Comparison of ENCODE assay signal across 10 cellular contexts in genomic region chr2:201466050-201466660, GRCh38. TPM values are rescaled to one million over a fixed set of nuclear protein-coding genes. Genes with fewer than 3 reads are reported as not detected.
DNase-seq lines count a peak whose midpoint lies in the region; ATAC-seq and TF ChIP-seq lines count a peak whose summit lies in the region.
"Had no signal": no experiment of that assay in that cellular context is flagged by ENCODE, and none has a peak within 500 bp of the region (broad histone marks: within the 10 kb centered on the region; RNA-seq: fewer than 3 reads in every experiment).

No MANE protein-coding gene starts in this region.

- in situ Hi-C loops in GM13976 (cut with MboI; ENCODE audit: low sequenced_read_pairs, unreplicated experiment) = no loop called here

- no peak for DNase-seq in AG04450 (ENCODE audit: low read depth, low spot score)
- DNase-seq in NCI-H2171 treated with DMSO at 0.1 percent for 48 hours (lab: John Stamatoyannopoulos, UW) = peak; percentile 93
- DNase-seq in mucosa of descending colon = no peak
- no peak for DNase-seq in activated naive CD4-positive, alpha-beta T cell treated with anti-CD3 and anti-CD28 coated beads, Interleukin-2, amount 50 U/mL, for 16 hours
- DNase-seq in activated T-cell treated with anti-CD3 and anti-CD28 coated beads, Interleukin-2, amount 50 U/mL, for 1 hour = no peak
- DNase-seq in GM13976 (ENCODE audit: low spot score) = no peak
- DNase-seq: natural killer cell; stimulated activated naive CD8-positive, alpha-beta T cell treated with anti-CD3 and anti-CD28 coated beads, Interleukin-15, amount 100 ng/mL, for 72 hours had no signal

- H3K4me1 ChIP-seq in duodenal mucosa (ENCODE audit: control insufficient read depth in 1 of 2, insufficient read depth in 2 of 2, low read length in 2 of 2) (peaks cover 16 to 19% of the 10 kb centered on the region in 2 donors), mucosa of descending colon (ENCODE audit: low read depth) (peaks cover 37% of the 10 kb centered on the region)

- no peak overlapping the region for H3K4me3 ChIP-seq in AG04450 (ENCODE audit: low read depth, low read length)
- H3K4me3 ChIP-seq in duodenal mucosa (ENCODE audit: low read depth in 1 of 2, low read length in 2 of 2) = no peak overlapping the region
- no peak overlapping the region for H3K4me3 ChIP-seq in mucosa of descending colon

- H3K36me3 ChIP-seq in duodenal mucosa (ENCODE audit: control insufficient read depth in 1 of 2, insufficient read depth in 2 of 2, low read length in 2 of 2) = peaks cover 15 to 35% of the 10 kb centered on the region in 2 donors
- H3K36me3 ChIP-seq in mucosa of descending colon (ENCODE audit: low read depth) = no peaks in the 10 kb centered on the region

- intact Hi-C loops in mucosa of descending colon (cut with DNase I, micrococcal nuclease) = no loop called here

- TF ChIP-seq CTCF in AG04450 (IDR thresholded peaks at IDR 0.05; ENCODE audit: low read depth, low read length) = no peak
- TF ChIP-seq CTCF in mucosa of descending colon (IDR thresholded peaks at IDR 0.05) = no peak
- no peak for TF ChIP-seq CTCF in GM13976 (IDR thresholded peaks at IDR 0.05; ENCODE audit: borderline replicate concordance, control extremely low read depth, extremely low read depth, insufficient read depth, missing control alignments)

- ATAC-seq in mucosa of descending colon = peak; percentile 88
- no peak for ATAC-seq in GM21526 (IDR thresholded peaks at IDR 0.05; ENCODE audit: low FRiP score, unreplicated experiment)
- ATAC-seq: natural killer cell; stimulated activated naive CD8-positive, alpha-beta T cell treated with anti-CD3 and anti-CD28 coated beads, Interleukin-15, amount 100 ng/mL, for 72 hours had no signal

- POLR2A ChIA-PET in AG04450 (lab: Yijun Ruan, JAX) = interaction anchor here (1.6 kb wide), 1 partner anchor 15 kb away, joined by 6 read pairs; the partner anchor contains the start of genes STRADB and TRAK2

- H3K27me3 ChIP-seq in AG04450 (ENCODE audit: control insufficient read depth, insufficient read depth, low read length) = no peaks in the 10 kb centered on the region
- H3K27me3 ChIP-seq in duodenal mucosa (ENCODE audit: control insufficient read depth in 1 of 2, insufficient read depth in 2 of 2, low read length in 2 of 2) = no peaks in the 10 kb centered on the region

- H3K27ac ChIP-seq in AG04450 (ENCODE audit: low read depth, low read length) = peak overlapping the region; percentile 79
- peak overlapping the region; percentile 32 for H3K27ac ChIP-seq in duodenal mucosa (ENCODE audit: low read depth, low read length)

- H3K9me3 ChIP-seq in AG04450 (ENCODE audit: control insufficient read depth, insufficient read depth, low read length) (no peaks in the 10 kb centered on the region), duodenal mucosa (ENCODE audit: control insufficient read depth in 1 of 2, low read length in 2 of 2) (no peaks in the 10 kb centered on the region), mucosa of descending colon (no peaks in the 10 kb centered on the region)

- no peak overlapping the region for H3K9ac ChIP-seq in duodenal mucosa (ENCODE audit: low read depth in 1 of 2, low read length in 2 of 2)

- CTCF ChIA-PET in AG04450 (lab: Charles Lee) = interaction anchor here (0.9 to 1.1 kb wide), 3 partner anchors 229 to 293 kb away, joined by 3 to 4 read pairs (median 4); no protein-coding TSS in a partner anchor

RNA-seq across cellular contexts. Expression of gene STRADB, which starts 14.6 kb away (rescaled TPM):
- polyA plus RNA-seq in AG04450 (2011; rRNA removed) = 29.8 and 34.7 TPM in 2 replicates
- polyA minus RNA-seq in AG04450 (2011; rRNA and poly(A)+ RNA removed) = 17.6 and 19.6 TPM in 2 replicates
- total RNA-seq in mucosa of descending colon = 10 to 100 TPM; 47.4 to 79.1 (median 62.1) TPM

RNA-seq across cellular contexts. Expression of gene TRAK2, which starts 14.9 kb away (rescaled TPM):
- 32.7 and 38.4 TPM in 2 replicates for polyA plus RNA-seq in AG04450 (2011; rRNA removed)
- polyA minus RNA-seq in AG04450 (2011; rRNA and poly(A)+ RNA removed) = 45.6 and 73.4 TPM in 2 replicates
- total RNA-seq in mucosa of descending colon = 10 to 100 TPM; 65.6 to 82.2 (median 76.0) TPM
